In genomic region chr19:50202962-50203280, GRCh38 we compare ENCODE assay signal across 12 cellular contexts. TPM values are rescaled to one million over a fixed set of nuclear protein-coding genes. Genes with fewer than 3 reads are reported as not detected.
DNase-seq lines count a peak whose midpoint lies in the region; ATAC-seq, FAIRE-seq and TF ChIP-seq lines count a peak whose summit lies in the region.
"Had no signal": no experiment of that assay in that cellular context is flagged by ENCODE, and none has a peak within 500 bp of the region (broad histone marks: within the 10 kb centered on the region; RNA-seq: fewer than 3 reads in every experiment).

No MANE protein-coding gene starts in this region.

- BruUV-seq in Panc1 (replicated peaks; lab: Mats Ljungman, UMichigan), result no TSS peak

- in situ Hi-C loops in Panc1 (cut with HindIII; ENCODE audit: low pct_unique_long_range_greater_than_20kb, low sequenced_read_pairs), result no loop called here

- TF ChIP-seq CTCF in Panc1 (IDR thresholded peaks at IDR 0.05), result no peak
- TF ChIP-seq CTCF in H1 (IDR thresholded peaks at IDR 0.05; ENCODE audit: control extremely low read depth in 1 of 3, insufficient read depth in 1 of 3, low read depth in 1 of 3, low read length in 3 of 3), result no peak
- no peak for TF ChIP-seq CTCF in neural crest cell (conservative IDR thresholded peaks at IDR 0.05)
- TF ChIP-seq CTCF in testis (IDR thresholded peaks at IDR 0.05), result no peak

- peak; percentile 48 for FAIRE-seq in H1 (lab: Jason Lieb, UNC)

- H2AFZ ChIP-seq in H1 (ENCODE audit: low read length), result no peak overlapping the region

- H3K36me3 ChIP-seq in Panc1 (ENCODE audit: control insufficient read depth, insufficient read depth, low read length) (no peaks in the 10 kb centered on the region), H1 (ENCODE audit: control insufficient read depth in 2 of 4, insufficient read depth in 4 of 4, low read length in 3 of 4) (no peaks in the 10 kb centered on the region), testis (ENCODE audit: low read depth, missing control alignments) (no peaks in the 10 kb centered on the region)

- H2AK5ac ChIP-seq in H1 (ENCODE audit: low read depth, low read length), result no peak overlapping the region

- no peaks in the 10 kb centered on the region; the same call in 1 of the 2 replicates for H3K4me1 ChIP-seq in Panc1 (ENCODE audit: control insufficient read depth, insufficient read depth, low read length)
- peaks cover 0 to 5% (median 2%) of the 10 kb centered on the region in 4 experiments; a peak in 5 of 7 replicates for H3K4me1 ChIP-seq in H1 (replicated peaks in 1 of 4; ENCODE audit: control insufficient read depth in 3 of 4, insufficient read depth in 4 of 4, low read length in 3 of 4)
- H3K4me1 ChIP-seq in testis, result peaks cover 10% of the 10 kb centered on the region

- no peak overlapping the region; a peak in 1 of 7 replicates for H3K9ac ChIP-seq in H1 (replicated peaks in 1 of 4; ENCODE audit: extremely low read depth in 1 of 4, low read depth in 3 of 4, low read length in 3 of 4)

- peak overlapping the region; percentile 70 to 78 for H3K4me2 ChIP-seq in H1 (ENCODE audit: insufficient read depth in 1 of 2, low read depth in 2 of 2, low read length in 2 of 2)

- H3K4me3 Mint-ChIP-seq in neural crest cell, result peak overlapping the region; percentile 34
- H3K4me3 Mint-ChIP-seq: activated B cell treated with CpG ODN at 0.5 μM for 24 hours; activated naive CD4-positive, alpha-beta T cell treated with anti-CD3 and anti-CD28 coated beads, Interleukin-2, amount 10 ng/mL, durations not matched to agents 7 days and 5 days had no signal

- no peak overlapping the region for H2BK5ac ChIP-seq in H1 (ENCODE audit: low read depth, low read length)

- H3K27me3 ChIP-seq in Panc1 (ENCODE audit: control insufficient read depth, insufficient read depth, low read length) (no peaks in the 10 kb centered on the region), H1 (replicated peaks in 1 of 4; ENCODE audit: control insufficient read depth in 3 of 4, extremely low read depth in 1 of 4, insufficient read depth in 3 of 4, low read length in 3 of 4) (peaks cover 0 to 16% (median 8%) of the 10 kb centered on the region in 4 experiments; a peak in 6 of 7 replicates), testis (no peaks in the 10 kb centered on the region)

- TF ChIP-seq RAD21 in H1 (IDR thresholded peaks at IDR 0.05 in 1 of 2, conservative IDR thresholded peaks at IDR 0.05 in 1 of 2; ENCODE audit: low read depth in 2 of 2, low read length in 2 of 2), result no peak

- CTCF ChIA-PET in Panc1 (lab: Charles Lee), result no interaction called here
- CTCF ChIA-PET in H1 (lab: Charles Lee; ENCODE audit: partially characterized antibody), result interaction anchor here (0.6 to 1.9 kb wide), 4 partner anchors 9 to 748 kb away, joined by 3 to 6 read pairs (median 4); no protein-coding TSS in a partner anchor

- ATAC-seq in Panc1, result peak; percentile 7

- H3K4ac ChIP-seq in H1 (replicated peaks; ENCODE audit: insufficient read length, low read depth, low read length), result peak overlapping the region; percentile 27

- POLR2A ChIA-PET in Panc1 (lab: Charles Lee), result interaction anchor here (0.6 kb wide), 1 partner anchor 60 kb away, joined by 3 read pairs; no protein-coding TSS in a partner anchor
- POLR2A ChIA-PET in H1 (lab: Charles Lee; ENCODE audit: partially characterized antibody), result interaction anchor here (0.9 to 1.3 kb wide), 3 partner anchors 9 to 109 kb away, joined by 4 to 7 read pairs (median 4); no protein-coding TSS in a partner anchor

- H3K56ac ChIP-seq in H1 (replicated peaks; ENCODE audit: insufficient read length, low read depth, low read length), result no peak overlapping the region

- no peak overlapping the region for H4K5ac ChIP-seq in H1 (ENCODE audit: insufficient read length, low read depth, low read length)

- intact Hi-C loops in Panc1 (cut with micrococcal nuclease; ENCODE audit: unreplicated experiment) (no loop called here), testis (cut with DNase I; ENCODE audit: low total_unique reads) (no loop called here)

- H3K27ac Mint-ChIP-seq in neural crest cell (ENCODE audit: unreplicated experiment), result no peak overlapping the region
- H3K27ac Mint-ChIP-seq: activated B cell treated with CpG ODN at 0.5 μM for 24 hours; activated naive CD4-positive, alpha-beta T cell treated with anti-CD3 and anti-CD28 coated beads, Interleukin-2, amount 10 ng/mL, durations not matched to agents 7 days and 5 days had no signal

- no peak overlapping the region; the same call in 1 of the 2 replicates for H4K8ac ChIP-seq in H1 (ENCODE audit: extremely low read depth, insufficient read depth, low read length)

- peaks cover 0 to 10% of the 10 kb centered on the region in 2 experiments for H4K20me1 ChIP-seq in H1 (replicated peaks in 1 of 2; ENCODE audit: control insufficient read depth in 1 of 2, insufficient read depth in 2 of 2, low read length in 2 of 2)

- no peaks in the 10 kb centered on the region for H3K9me3 Mint-ChIP-seq in neural crest cell
- H3K9me3 Mint-ChIP-seq: activated B cell treated with CpG ODN at 0.5 μM for 24 hours; activated naive CD4-positive, alpha-beta T cell treated with anti-CD3 and anti-CD28 coated beads, Interleukin-2, amount 10 ng/mL, durations not matched to agents 7 days and 5 days had no signal

- H3K23me2 ChIP-seq in H1 (ENCODE audit: low read depth, low read length), result peaks cover 10% of the 10 kb centered on the region; the same call in 1 of the 2 replicates

- no peak overlapping the region; the same call in 1 of the 2 replicates for H2BK12ac ChIP-seq in H1 (ENCODE audit: low read depth, low read length)

- no peak overlapping the region for H3K23ac ChIP-seq in H1 (ENCODE audit: insufficient read length)

- DNase-seq in Panc1 (ENCODE audit: low read depth, low spot score), result no peak
- DNase-seq in H1 (ENCODE audit: low read depth in 1 of 2, low spot score in 2 of 2), result no peak
- no peak for DNase-seq in neural crest cell (ENCODE audit: low read depth, low spot score)
- no peak for DNase-seq in testis
- no peak for DNase-seq in activated CD4-positive, CD25-positive, alpha-beta regulatory T cell (lab: John Stamatoyannopoulos, UW)
- no peak for DNase-seq in NCI-H510A (lab: John Stamatoyannopoulos, UW)
- DNase-seq in NK-92 (lab: John Stamatoyannopoulos, UW; ENCODE audit: unreplicated experiment), result no peak
- DNase-seq: activated B cell treated with CpG ODN at 0.5 μM for 24 hours; activated CD8-positive, alpha-beta memory T cell treated with anti-CD3 and anti-CD28 coated beads, Interleukin-2, amount 50 U/mL, for 4 hours; activated naive CD4-positive, alpha-beta T cell treated with anti-CD3 and anti-CD28 coated beads, Interleukin-2, amount 10 ng/mL, durations not matched to agents 7 days and 5 days; mammary epithelial cell had no signal

- no peaks in the 10 kb centered on the region; the same call in none of the 2 replicates for H3K79me1 ChIP-seq in H1 (ENCODE audit: low read depth, low read length)

- no peaks in the 10 kb centered on the region for H3K79me2 ChIP-seq in H1 (ENCODE audit: control insufficient read depth in 1 of 2, insufficient read depth in 2 of 2, low read length in 2 of 2)

- 0 out of 2 replicates have a peak overlapping the region, but pooled peaks have one; percentile 51 for H3K27ac ChIP-seq in Panc1 (ENCODE audit: low read length)
- H3K27ac ChIP-seq in H1 (ENCODE audit: low read depth, low read length), result no peak overlapping the region
- no peak overlapping the region for H3K27ac ChIP-seq in testis

- no peak overlapping the region for H2BK15ac ChIP-seq in H1 (ENCODE audit: low read length)

- no peak overlapping the region for H4K91ac ChIP-seq in H1 (replicated peaks; ENCODE audit: insufficient read length, low read length)

- no peak overlapping the region for H2BK120ac ChIP-seq in H1 (replicated peaks; ENCODE audit: low read depth, low read length)

- H3K36me3 Mint-ChIP-seq in neural crest cell (ENCODE audit: low read depth), result no peaks in the 10 kb centered on the region
- H3K36me3 Mint-ChIP-seq: activated naive CD4-positive, alpha-beta T cell treated with anti-CD3 and anti-CD28 coated beads, Interleukin-2, amount 10 ng/mL, durations not matched to agents 7 days and 5 days had no signal

- H3K18ac ChIP-seq in H1 (ENCODE audit: extremely low read depth, low read length), result no peak overlapping the region; the same call in 1 of the 2 replicates

- WGBS in H1 (ENCODE audit: extremely low coverage in 1 of 2, insufficient coverage in 1 of 2, insufficient read length in 1 of 2, insufficient replicate concordance in 2 of 2, low coverage in 1 of 2, low lambda C conversion rate in 2 of 2, missing lambda C conversion rate in 1 of 2), 2 experiments, result 28% methylated on average over 8 of the region's 18 CpGs; no CpG with 5 or more reads in 1 of the 2 experiments
- WGBS in testis, 2 donors, result 4 to 12% methylated on average over 11 to 18 of the region's 18 CpGs

- H3K27me3 Mint-ChIP-seq in neural crest cell (ENCODE audit: low read depth), result peaks cover 60% of the 10 kb centered on the region

- H2BK20ac ChIP-seq in H1 (ENCODE audit: low read length), result no peak overlapping the region

- TF ChIP-seq POLR2A in H1 (IDR thresholded peaks at IDR 0.05; ENCODE audit: control extremely low read depth in 1 of 2, low read depth in 2 of 2, low read length in 2 of 2), result no peak
- TF ChIP-seq POLR2A in testis (IDR thresholded peaks at IDR 0.05), result no peak

- peak overlapping the region; percentile 41 to 51 for H3K4me3 ChIP-seq in Panc1 (ENCODE audit: low read depth in 2 of 2, low read length in 2 of 2)
- peak overlapping the region; percentile 30 to 83 (median 42); a peak in 7 of 8 replicates for H3K4me3 ChIP-seq in H1 (ENCODE audit: extremely low read depth in 1 of 4, insufficient read depth in 2 of 4, low read depth in 3 of 4, low read length in 4 of 4)
- peak overlapping the region; percentile 39 to 49 for H3K4me3 ChIP-seq in testis

- no peak for TF ChIP-seq EP300 in H1 (IDR thresholded peaks at IDR 0.05; ENCODE audit: borderline replicate concordance in 1 of 2, low read depth in 2 of 2, low read length in 2 of 2)

- peaks cover 15% of the 10 kb centered on the region for H3K4me1 Mint-ChIP-seq in neural crest cell
- H3K4me1 Mint-ChIP-seq: activated naive CD4-positive, alpha-beta T cell treated with anti-CD3 and anti-CD28 coated beads, Interleukin-2, amount 10 ng/mL, durations not matched to agents 7 days and 5 days had no signal

- H3K9me3 ChIP-seq in Panc1 (ENCODE audit: control insufficient read depth, insufficient read depth, low read depth, low read length) (no peaks in the 10 kb centered on the region), H1 (ENCODE audit: insufficient read depth in 2 of 2, low read depth in 1 of 2, low read length in 1 of 2) (no peaks in the 10 kb centered on the region), testis (no peaks in the 10 kb centered on the region)

- no peak overlapping the region for H3K14ac ChIP-seq in H1 (ENCODE audit: insufficient read length)

RNA-seq across cellular contexts. Expression of gene MYH14, which starts 0.5 kb away (rescaled TPM):
- total RNA-seq in Panc1 (2021; ENCODE audit: unreplicated experiment) (23.8 TPM), neural crest cell (4.0 and 4.7 TPM in 2 replicates), testis (1 to 10 TPM; 7.8 to 7.9 TPM)
- polyA plus RNA-seq in Panc1 (2012; ENCODE audit: insufficient read length), result 24.8 TPM
- total RNA-seq in H1 (2021; fragmentation: NEBNext Ultra II Directional; extraction: Animal tissue kit (Norgen Biotek cat#: 25700)), result 25.7 and 28.6 TPM in 2 replicates
- polyA plus RNA-seq in H1 (2011; rRNA removed) (17.3 and 25.3 TPM in 2 replicates), testis (ENCODE audit: insufficient read depth, low read depth, low replicate concordance) (6.0 TPM)
- 19.4 TPM for polyA plus RNA-seq in H1 (2011; cell fraction: cytosol; rRNA removed)
- 34.3 TPM for polyA plus RNA-seq in H1 (2011; cell fraction: nucleus; rRNA removed)
- 13.5 to 25.2 TPM (median 23.2 TPM) in 4 replicates for polyA plus RNA-seq in H1 (2012, experiment 1 of 2)
- 12.8 TPM for polyA plus RNA-seq in H1 (2012, experiment 2 of 2)
- polyA plus RNA-seq in H1 (2013, experiment 1 of 2), result 11.0 TPM
- polyA plus RNA-seq in H1 (2013, experiment 2 of 2), result 10.4 TPM
- polyA minus RNA-seq in H1 (2011; rRNA and poly(A)+ RNA removed), result 16.9 and 19.5 TPM in 2 replicates
- polyA minus RNA-seq in H1 (2011; cell fraction: cytosol; rRNA and poly(A)+ RNA removed), result 19.5 TPM
- polyA minus RNA-seq in H1 (2011; cell fraction: nucleus; rRNA and poly(A)+ RNA removed), result 26.9 TPM
- total RNA-seq: activated B cell treated with CpG ODN at 0.5 μM for 24 hours had no signal

RNA-seq across cellular contexts. Expression of gene IZUMO2, which starts 39.8 kb away (rescaled TPM):
- total RNA-seq in Panc1 (2021; ENCODE audit: unreplicated experiment), result not detected
- not detected for polyA plus RNA-seq in Panc1 (2012; ENCODE audit: insufficient read length)
- total RNA-seq in H1 (2021; fragmentation: NEBNext Ultra II Directional; extraction: Animal tissue kit (Norgen Biotek cat#: 25700)), result 0.94 and 1.7 TPM in 2 replicates
- polyA plus RNA-seq in H1 (2011; rRNA removed), result 1.9 TPM in 2 replicates
- polyA plus RNA-seq in H1 (2011; cell fraction: cytosol; rRNA removed), result 2.3 TPM
- polyA plus RNA-seq in H1 (2011; cell fraction: nucleus; rRNA removed), result 2.6 TPM
- 1.4 to 3.6 TPM (median 2.6 TPM) in 4 replicates for polyA plus RNA-seq in H1 (2012, experiment 1 of 2)
- 1.4 TPM for polyA plus RNA-seq in H1 (2012, experiment 2 of 2)
- 2.1 TPM for polyA plus RNA-seq in H1 (2013, experiment 1 of 2)
- polyA plus RNA-seq in H1 (2013, experiment 2 of 2), result 2.2 TPM
- 0.66 TPM in 1 of 2 replicates, not detected in the other for polyA minus RNA-seq in H1 (2011; rRNA and poly(A)+ RNA removed)
- polyA minus RNA-seq in H1 (2011; cell fraction: cytosol; rRNA and poly(A)+ RNA removed), result 2.3 TPM
- not detected for polyA minus RNA-seq in H1 (2011; cell fraction: nucleus; rRNA and poly(A)+ RNA removed)
- not detected in 2 replicates for total RNA-seq in neural crest cell
- 10 to 100 TPM; 18.0 to 37.3 TPM for total RNA-seq in testis
- 56.1 TPM for polyA plus RNA-seq in testis (ENCODE audit: insufficient read depth, low read depth, low replicate concordance)
- total RNA-seq: activated B cell treated with CpG ODN at 0.5 μM for 24 hours, mammary epithelial cell, omental fat pad had no signal
- polyA plus RNA-seq: mammary epithelial cell had no signal
